ENCODE assay signal across 21 cellular contexts in genomic region chr10:119293368-119293767, GRCh38.
A peak's percentile ranks its signal among the peaks of the same experiment; 100 is the strongest.
DNase-seq lines count a peak whose midpoint lies in the region; ATAC-seq and TF ChIP-seq lines count a peak whose summit lies in the region.
"Had no signal": no experiment of that assay in that cellular context is flagged by ENCODE, and none has a peak within 500 bp of the region (broad histone marks: within the 10 kb centered on the region; RNA-seq: fewer than 3 reads in every experiment).

No MANE protein-coding gene starts in this region.

- H3K4me3 ChIP-seq in liver (ENCODE audit: low read depth in 1 of 3, low read length in 3 of 3): no peak overlapping the region
- H3K4me3 ChIP-seq: esophagus muscularis mucosa, mucosa of descending colon, PC-9, transverse colon had no signal

- H3K9me3 Mint-ChIP-seq in T-helper 2 cell treated with Interferon-gamma antibody and Interleukin-4, amounts not matched to agents 5 μg/mL and 100 μg/mL, for 36 hours: peaks cover 17% of the 10 kb centered on the region
- H3K9me3 Mint-ChIP-seq in natural killer cell: no peaks in the 10 kb centered on the region
- H3K9me3 Mint-ChIP-seq in natural killer cell treated with Interleukin-12 subunit alpha and Interleukin-12 subunit beta and Interleukin-15 and Interleukin-18, amount 100 ng/mL, for 72 hours: no peaks in the 10 kb centered on the region

- DNase-seq in T-helper 2 cell treated with Interferon-gamma antibody and Interleukin-4, amounts not matched to agents 5 μg/mL and 100 μg/mL, for 36 hours (ENCODE audit: low spot score): no peak
- DNase-seq in T-helper 2 cell (no peak), natural killer cell (no peak), dermis blood vessel endothelial cell (no peak), RPMI8226 (no peak)
- no peak for DNase-seq in natural killer cell treated with Interleukin-12 subunit alpha and Interleukin-12 subunit beta and Interleukin-15 and Interleukin-18, amount 100 ng/mL, for 72 hours (ENCODE audit: low spot score)
- DNase-seq in stimulated activated CD4-positive, alpha-beta T cell treated with anti-CD3 and anti-CD28 coated beads, Interleukin-12 subunit alpha, Interleukin-12 subunit beta, amount 100 ng/mL, for 4 hours: no peak
- DNase-seq: 8988T; activated CD4-positive, alpha-beta T cell treated with anti-CD3 and anti-CD28 coated beads, Interleukin-2, amount 50 U/mL, for 1 hour; anterior cingulate cortex; BE2C; central memory CD4-positive, alpha-beta T cell; mucosa of descending colon; NCI-H187 treated with DMSO at 0.1 percent for 48 hours; NCI-H345; occipital lobe; PC-9; transverse colon had no signal

- peak overlapping the region; percentile 57 for H3K4me3 Mint-ChIP-seq in T-helper 2 cell treated with Interferon-gamma antibody and Interleukin-4, amounts not matched to agents 5 μg/mL and 100 μg/mL, for 36 hours
- H3K4me3 Mint-ChIP-seq in natural killer cell: peak overlapping the region; percentile 49
- no peak overlapping the region for H3K4me3 Mint-ChIP-seq in natural killer cell treated with Interleukin-12 subunit alpha and Interleukin-12 subunit beta and Interleukin-15 and Interleukin-18, amount 100 ng/mL, for 72 hours

- intact Hi-C loops in natural killer cell (cut with micrococcal nuclease): no loop called here

- H3K27me3 ChIP-seq in liver (ENCODE audit: control insufficient read depth in 4 of 4, insufficient read depth in 4 of 4, low read length in 3 of 4): no peaks in the 10 kb centered on the region
- H3K27me3 ChIP-seq: BE2C, esophagus muscularis mucosa, transverse colon had no signal

- no peak overlapping the region for H3K27ac ChIP-seq in liver (ENCODE audit: low read depth in 1 of 2, low read length in 2 of 2)
- H3K27ac ChIP-seq: HL-60, PC-9, transverse colon had no signal

- no peaks in the 10 kb centered on the region for H3K9me3 ChIP-seq in liver (ENCODE audit: control insufficient read depth in 4 of 4, low read length in 3 of 4)
- H3K9me3 ChIP-seq: BE2C, transverse colon had no signal

- peaks cover 29% of the 10 kb centered on the region for H3K36me3 Mint-ChIP-seq in T-helper 2 cell treated with Interferon-gamma antibody and Interleukin-4, amounts not matched to agents 5 μg/mL and 100 μg/mL, for 36 hours (ENCODE audit: low read depth)
- H3K36me3 Mint-ChIP-seq in natural killer cell: peaks cover 7% of the 10 kb centered on the region
- H3K36me3 Mint-ChIP-seq in natural killer cell treated with Interleukin-12 subunit alpha and Interleukin-12 subunit beta and Interleukin-15 and Interleukin-18, amount 100 ng/mL, for 72 hours: no peaks in the 10 kb centered on the region

- no peak for TF ChIP-seq RAD21 in liver (IDR thresholded peaks at IDR 0.05)

- no peaks in the 10 kb centered on the region for H3K27me3 Mint-ChIP-seq in T-helper 2 cell treated with Interferon-gamma antibody and Interleukin-4, amounts not matched to agents 5 μg/mL and 100 μg/mL, for 36 hours (ENCODE audit: low read depth)
- H3K27me3 Mint-ChIP-seq in natural killer cell (ENCODE audit: low read depth in 2 of 2): peaks cover 0 to 4% of the 10 kb centered on the region in 2 donors
- H3K27me3 Mint-ChIP-seq in natural killer cell treated with Interleukin-12 subunit alpha and Interleukin-12 subunit beta and Interleukin-15 and Interleukin-18, amount 100 ng/mL, for 72 hours: peaks cover 0 to 5% of the 10 kb centered on the region in 2 donors

- peaks cover 0 to 1% (median 0%) of the 10 kb centered on the region in 4 donors for H3K36me3 ChIP-seq in liver (ENCODE audit: control insufficient read depth in 4 of 4, insufficient read depth in 3 of 4, low read depth in 1 of 4, low read length in 3 of 4)
- H3K36me3 ChIP-seq: BE2C, transverse colon had no signal

- peaks cover 43% of the 10 kb centered on the region for H3K4me1 Mint-ChIP-seq in T-helper 2 cell treated with Interferon-gamma antibody and Interleukin-4, amounts not matched to agents 5 μg/mL and 100 μg/mL, for 36 hours (ENCODE audit: low read depth)
- H3K4me1 Mint-ChIP-seq in natural killer cell: peaks cover 48 to 53% of the 10 kb centered on the region in 2 donors
- peaks cover 36 to 45% of the 10 kb centered on the region in 2 donors for H3K4me1 Mint-ChIP-seq in natural killer cell treated with Interleukin-12 subunit alpha and Interleukin-12 subunit beta and Interleukin-15 and Interleukin-18, amount 100 ng/mL, for 72 hours (ENCODE audit: low read depth in 2 of 2)

- H3K9ac ChIP-seq in liver (ENCODE audit: low read depth in 1 of 2, low read length in 2 of 2): no peak overlapping the region

- ATAC-seq in natural killer cell: peak in 1 of 3 donors; percentile 20
- ATAC-seq in natural killer cell treated with Interleukin-12 subunit alpha and Interleukin-12 subunit beta and Interleukin-15 and Interleukin-18, amount 100 ng/mL, for 72 hours: no peak
- ATAC-seq: mucosa of descending colon had no signal

- H3K4me1 ChIP-seq in liver (ENCODE audit: control insufficient read depth in 4 of 4, insufficient read depth in 4 of 4, low read length in 3 of 4): peaks cover 5 to 28% (median 11%) of the 10 kb centered on the region in 4 donors
- H3K4me1 ChIP-seq: BE2C had no signal

- TF ChIP-seq CTCF in natural killer cell (IDR thresholded peaks at IDR 0.05) (no peak), liver (IDR thresholded peaks at IDR 0.05; ENCODE audit: low read depth, low read length, missing input control) (no peak)

- H3K27ac Mint-ChIP-seq in T-helper 2 cell treated with Interferon-gamma antibody and Interleukin-4, amounts not matched to agents 5 μg/mL and 100 μg/mL, for 36 hours: peak overlapping the region; percentile 81
- peak overlapping the region; percentile 83 to 94 for H3K27ac Mint-ChIP-seq in natural killer cell
- peak overlapping the region in 1 of 2 donors; percentile 89 for H3K27ac Mint-ChIP-seq in natural killer cell treated with Interleukin-12 subunit alpha and Interleukin-12 subunit beta and Interleukin-15 and Interleukin-18, amount 100 ng/mL, for 72 hours

- 47% methylated on average over 6 of the region's 6 CpGs for WGBS in liver

TF ChIP-seq in liver, 16 proteins besides CTCF, POLR2A, EP300 and RAD21:
- TF ChIP-seq HNF4A (conservative IDR thresholded peaks at IDR 0.05): peak; percentile 61 to 70
- no peak for TF ChIP-seq GABPA (IDR thresholded peaks at IDR 0.05 in 1 of 2, conservative IDR thresholded peaks at IDR 0.05 in 1 of 2)
- no peak for TF ChIP-seq HNF4G (IDR thresholded peaks at IDR 0.05)
- TF ChIP-seq FOXA1 (IDR thresholded peaks at IDR 0.05): no peak
- peak in 1 of 2 donors; percentile 58 for TF ChIP-seq RXRA (IDR thresholded peaks at IDR 0.05)
- TF ChIP-seq, protein P1, sequence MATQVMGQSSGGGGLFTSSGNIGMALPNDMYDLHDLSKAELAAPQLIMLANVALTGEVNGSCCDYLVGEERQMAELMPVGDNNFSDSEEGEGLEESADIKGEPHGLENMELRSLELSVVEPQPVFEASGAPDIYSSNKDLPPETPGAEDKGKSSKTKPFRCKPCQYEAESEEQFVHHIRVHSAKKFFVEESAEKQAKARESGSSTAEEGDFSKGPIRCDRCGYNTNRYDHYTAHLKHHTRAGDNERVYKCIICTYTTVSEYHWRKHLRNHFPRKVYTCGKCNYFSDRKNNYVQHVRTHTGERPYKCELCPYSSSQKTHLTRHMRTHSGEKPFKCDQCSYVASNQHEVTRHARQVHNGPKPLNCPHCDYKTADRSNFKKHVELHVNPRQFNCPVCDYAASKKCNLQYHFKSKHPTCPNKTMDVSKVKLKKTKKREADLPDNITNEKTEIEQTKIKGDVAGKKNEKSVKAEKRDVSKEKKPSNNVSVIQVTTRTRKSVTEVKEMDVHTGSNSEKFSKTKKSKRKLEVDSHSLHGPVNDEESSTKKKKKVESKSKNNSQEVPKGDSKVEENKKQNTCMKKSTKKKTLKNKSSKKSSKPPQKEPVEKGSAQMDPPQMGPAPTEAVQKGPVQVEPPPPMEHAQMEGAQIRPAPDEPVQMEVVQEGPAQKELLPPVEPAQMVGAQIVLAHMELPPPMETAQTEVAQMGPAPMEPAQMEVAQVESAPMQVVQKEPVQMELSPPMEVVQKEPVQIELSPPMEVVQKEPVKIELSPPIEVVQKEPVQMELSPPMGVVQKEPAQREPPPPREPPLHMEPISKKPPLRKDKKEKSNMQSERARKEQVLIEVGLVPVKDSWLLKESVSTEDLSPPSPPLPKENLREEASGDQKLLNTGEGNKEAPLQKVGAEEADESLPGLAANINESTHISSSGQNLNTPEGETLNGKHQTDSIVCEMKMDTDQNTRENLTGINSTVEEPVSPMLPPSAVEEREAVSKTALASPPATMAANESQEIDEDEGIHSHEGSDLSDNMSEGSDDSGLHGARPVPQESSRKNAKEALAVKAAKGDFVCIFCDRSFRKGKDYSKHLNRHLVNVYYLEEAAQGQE (IDR thresholded peaks at IDR 0.05): no peak
- TF ChIP-seq, protein P2, sequence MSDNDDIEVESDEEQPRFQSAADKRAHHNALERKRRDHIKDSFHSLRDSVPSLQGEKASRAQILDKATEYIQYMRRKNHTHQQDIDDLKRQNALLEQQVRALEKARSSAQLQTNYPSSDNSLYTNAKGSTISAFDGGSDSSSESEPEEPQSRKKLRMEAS (IDR thresholded peaks at IDR 0.05): no peak
- TF ChIP-seq TAF1 (conservative IDR thresholded peaks at IDR 0.05): no peak
- TF ChIP-seq YY1 (IDR thresholded peaks at IDR 0.05): no peak
- no peak for TF ChIP-seq FOXA2 (IDR thresholded peaks at IDR 0.05)
